11 cellular contexts compared by ENCODE assay signal in the genomic region with DNA sequence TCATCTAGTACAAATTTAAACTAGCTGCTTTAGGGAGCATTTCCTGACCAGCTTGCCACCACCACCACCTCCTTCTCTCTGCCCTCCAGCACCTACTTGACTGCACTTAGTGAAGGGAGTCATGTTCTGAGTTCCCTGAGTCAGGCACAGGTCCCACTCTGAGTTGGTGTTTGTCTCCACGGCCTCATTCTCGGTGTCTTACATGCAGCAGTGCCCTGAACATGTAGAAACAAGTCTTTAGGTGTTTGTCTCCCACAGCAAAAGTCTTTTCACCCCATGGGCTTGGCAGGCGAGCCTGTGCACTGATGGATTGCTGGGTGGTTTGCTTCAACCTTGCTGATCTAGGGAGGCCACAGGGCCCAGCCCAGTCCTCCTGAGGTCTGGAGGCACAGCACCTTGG. TPM values are rescaled to one million over a fixed set of nuclear protein-coding genes. Genes with fewer than 3 reads are reported as not detected.
A peak's percentile ranks its signal among the peaks of the same experiment; 100 is the strongest.
DNase-seq lines count a peak whose midpoint lies in the region; TF ChIP-seq lines count a peak whose summit lies in the region.
"Had no signal": no experiment of that assay in that cellular context is flagged by ENCODE, and none has a peak within 500 bp of the region (broad histone marks: within the 10 kb centered on the region; RNA-seq: fewer than 3 reads in every experiment).

No MANE protein-coding gene starts in this region.

- peak overlapping the region; percentile 83 for H3K27ac Mint-ChIP-seq in activated CD4-positive, alpha-beta T cell treated with anti-CD3 and anti-CD28 coated beads, Interleukin-2, amount 10 ng/mL, durations not matched to agents 7 days and 5 days
- peak overlapping the region; percentile 83 for H3K27ac Mint-ChIP-seq in activated CD4-positive, alpha-beta memory T cell treated with anti-CD3 and anti-CD28 coated beads, Interleukin-2, amount 10 ng/mL, durations not matched to agents 7 days and 5 days

- H3K36me3 ChIP-seq in esophagus squamous epithelium (peaks cover 3 to 55% (median 5%) of the 10 kb centered on the region in 3 donors), stomach (peaks cover 0 to 40% (median 28%) of the 10 kb centered on the region in 4 donors), H7 (replicated peaks; ENCODE audit: control insufficient read depth, insufficient read depth, low read length) (no peaks in the 10 kb centered on the region)

- TF ChIP-seq POLR2A in esophagus squamous epithelium (IDR thresholded peaks at IDR 0.05) (no peak), stomach (IDR thresholded peaks at IDR 0.05) (no peak)

- peak overlapping the region; percentile 35 for H3K4me3 Mint-ChIP-seq in activated CD4-positive, alpha-beta T cell treated with anti-CD3 and anti-CD28 coated beads, Interleukin-2, amount 10 ng/mL, durations not matched to agents 7 days and 5 days
- H3K4me3 Mint-ChIP-seq in activated CD4-positive, alpha-beta memory T cell treated with anti-CD3 and anti-CD28 coated beads, Interleukin-2, amount 10 ng/mL, durations not matched to agents 7 days and 5 days = peak overlapping the region; percentile 35

- H3K36me3 Mint-ChIP-seq in activated CD4-positive, alpha-beta T cell treated with anti-CD3 and anti-CD28 coated beads, Interleukin-2, amount 10 ng/mL, durations not matched to agents 7 days and 5 days (ENCODE audit: low read depth) = peaks cover 84% of the 10 kb centered on the region
- peaks cover 75% of the 10 kb centered on the region for H3K36me3 Mint-ChIP-seq in activated CD4-positive, alpha-beta memory T cell treated with anti-CD3 and anti-CD28 coated beads, Interleukin-2, amount 10 ng/mL, durations not matched to agents 7 days and 5 days (ENCODE audit: low read depth)

- CTCF ChIA-PET in activated CD4-positive, alpha-beta T cell treated with anti-CD3 and anti-CD28 coated beads, Interleukin-2, amount 10 ng/mL, durations not matched to agents 7 days and 5 days (lab: Charles Lee) = interaction anchor here (0.7 to 4.5 kb wide), 11 partner anchors 8 to 35 kb away, joined by 3 to 37 read pairs (median 4); no protein-coding TSS in a partner anchor
- CTCF ChIA-PET in activated CD4-positive, alpha-beta memory T cell treated with anti-CD3 and anti-CD28 coated beads, Interleukin-2, amount 10 ng/mL, durations not matched to agents 7 days and 5 days (lab: Charles Lee) = interaction anchor here (0.7 to 24.7 kb wide), 9 partner anchors 13 to 93 kb away, joined by 3 to 414 read pairs (median 8); partner anchors contain the start of gene TSPAN14

- no peaks in the 10 kb centered on the region for H3K27me3 Mint-ChIP-seq in activated CD4-positive, alpha-beta T cell treated with anti-CD3 and anti-CD28 coated beads, Interleukin-2, amount 10 ng/mL, durations not matched to agents 7 days and 5 days
- no peaks in the 10 kb centered on the region for H3K27me3 Mint-ChIP-seq in activated CD4-positive, alpha-beta memory T cell treated with anti-CD3 and anti-CD28 coated beads, Interleukin-2, amount 10 ng/mL, durations not matched to agents 7 days and 5 days

- no peak for TF ChIP-seq EP300 in stomach (IDR thresholded peaks at IDR 0.05)

- H3K4me3 ChIP-seq in esophagus squamous epithelium (no peak overlapping the region), stomach (no peak overlapping the region), H7 (ENCODE audit: insufficient read depth, low read depth, low read length) (no peak overlapping the region)
- H3K4me3 ChIP-seq: ascending aorta had no signal

- H3K27me3 ChIP-seq in esophagus squamous epithelium (no peaks in the 10 kb centered on the region), stomach (no peaks in the 10 kb centered on the region), H7 (ENCODE audit: control insufficient read depth, insufficient read depth, low read length) (peaks cover 1% of the 10 kb centered on the region; the same call in 1 of the 2 replicates)
- H3K27me3 ChIP-seq: ascending aorta had no signal

- peaks cover 94% of the 10 kb centered on the region for H3K4me1 Mint-ChIP-seq in activated CD4-positive, alpha-beta T cell treated with anti-CD3 and anti-CD28 coated beads, Interleukin-2, amount 10 ng/mL, durations not matched to agents 7 days and 5 days
- peaks cover 92% of the 10 kb centered on the region for H3K4me1 Mint-ChIP-seq in activated CD4-positive, alpha-beta memory T cell treated with anti-CD3 and anti-CD28 coated beads, Interleukin-2, amount 10 ng/mL, durations not matched to agents 7 days and 5 days

- no peaks in the 10 kb centered on the region for H3K9me3 Mint-ChIP-seq in activated CD4-positive, alpha-beta T cell treated with anti-CD3 and anti-CD28 coated beads, Interleukin-2, amount 10 ng/mL, durations not matched to agents 7 days and 5 days
- no peaks in the 10 kb centered on the region for H3K9me3 Mint-ChIP-seq in activated CD4-positive, alpha-beta memory T cell treated with anti-CD3 and anti-CD28 coated beads, Interleukin-2, amount 10 ng/mL, durations not matched to agents 7 days and 5 days

- no peak for TF ChIP-seq CTCF in esophagus squamous epithelium (IDR thresholded peaks at IDR 0.05)
- no peak for TF ChIP-seq CTCF in stomach (IDR thresholded peaks at IDR 0.05)

- H3K4me1 ChIP-seq in esophagus squamous epithelium (peaks cover 96 to 100% (median 99%) of the 10 kb centered on the region in 3 donors), stomach (peaks cover 55 to 97% (median 90%) of the 10 kb centered on the region in 4 donors)
- H3K4me1 ChIP-seq: ascending aorta had no signal

- H3K27ac ChIP-seq in esophagus squamous epithelium (peak overlapping the region; percentile 86 to 100 (median 98)), stomach (peak overlapping the region in 4 of 5 donors; percentile 5 to 91 (median 32))
- H3K27ac ChIP-seq: ascending aorta had no signal

- WGBS in esophagus squamous epithelium, 2 donors = 20 to 73% methylated on average over 2 of the region's 3 CpGs
- 63 to 98% (median 88%) methylated on average over 2 to 3 of the region's 3 CpGs for WGBS in stomach, 5 donors

- intact Hi-C loops in esophagus squamous epithelium (cut with DNase I) = no loop called here
- intact Hi-C loops in stomach (cut with DNase I; ENCODE audit: low total_unique reads) = no loop called here

- no peak for DNase-seq in activated CD4-positive, alpha-beta T cell treated with anti-CD3 and anti-CD28 coated beads, Interleukin-2, amount 10 ng/mL, durations not matched to agents 7 days and 5 days
- no peak for DNase-seq in activated CD4-positive, alpha-beta T cell treated with anti-CD3 and anti-CD28 coated beads, Interleukin-2, amount 50 U/mL, for 4 hours
- DNase-seq in activated CD4-positive, alpha-beta memory T cell treated with anti-CD3 and anti-CD28 coated beads, Interleukin-2, amount 10 ng/mL, durations not matched to agents 7 days and 5 days = peak; percentile 37
- DNase-seq in esophagus squamous epithelium (lab: John Stamatoyannopoulos, UW) (no peak), stomach (no peak), 8988T (no peak), DMS53 (lab: John Stamatoyannopoulos, UW) (no peak), H7 (no peak)
- DNase-seq: nucleus accumbens, T1000 had no signal

- POLR2A ChIA-PET in activated CD4-positive, alpha-beta T cell treated with anti-CD3 and anti-CD28 coated beads, Interleukin-2, amount 10 ng/mL, durations not matched to agents 7 days and 5 days (lab: Charles Lee) = no interaction called here
- POLR2A ChIA-PET in activated CD4-positive, alpha-beta memory T cell treated with anti-CD3 and anti-CD28 coated beads, Interleukin-2, amount 10 ng/mL, durations not matched to agents 7 days and 5 days (lab: Charles Lee) = interaction anchor here (0.8 to 21.7 kb wide), 6 partner anchors 8 to 30 kb away, joined by 3 to 404 read pairs (median 96); partner anchors contain the start of gene TSPAN14

- H3K9me3 ChIP-seq in esophagus squamous epithelium = no peaks in the 10 kb centered on the region
- no peaks in the 10 kb centered on the region for H3K9me3 ChIP-seq in stomach
- H3K9me3 ChIP-seq: ascending aorta had no signal

RNA-seq across cellular contexts. Expression of gene TSPAN14, which starts 16.9 kb away (rescaled TPM):
- 100 to 1,000 TPM; 127 to 143 TPM for total RNA-seq in activated CD4-positive, alpha-beta T cell treated with anti-CD3 and anti-CD28 coated beads, Interleukin-2, amount 10 ng/mL, durations not matched to agents 7 days and 5 days
- 100 to 1,000 TPM; 130 to 136 TPM for total RNA-seq in activated CD4-positive, alpha-beta memory T cell treated with anti-CD3 and anti-CD28 coated beads, Interleukin-2, amount 10 ng/mL, durations not matched to agents 7 days and 5 days
- total RNA-seq in esophagus squamous epithelium (100 to 1,000 TPM in 2 of 4 donors, 10 to 100 TPM in 2; 66.4 to 118 (median 89.8) TPM), stomach (10 to 100 TPM; 24.4 to 82.6 (median 42.9) TPM)
- 10 to 100 TPM in 2 of 3 donors, 1 to 10 TPM in 1; 7.0 to 21.5 (median 13.7) TPM for polyA plus RNA-seq in stomach
- total RNA-seq in H7 (2014; rRNA removed; shearing (Covaris generic)) = 36.3 and 37.6 TPM in 2 replicates
